1 cellular context compared by ENCODE assay signal in the genomic region with DNA sequence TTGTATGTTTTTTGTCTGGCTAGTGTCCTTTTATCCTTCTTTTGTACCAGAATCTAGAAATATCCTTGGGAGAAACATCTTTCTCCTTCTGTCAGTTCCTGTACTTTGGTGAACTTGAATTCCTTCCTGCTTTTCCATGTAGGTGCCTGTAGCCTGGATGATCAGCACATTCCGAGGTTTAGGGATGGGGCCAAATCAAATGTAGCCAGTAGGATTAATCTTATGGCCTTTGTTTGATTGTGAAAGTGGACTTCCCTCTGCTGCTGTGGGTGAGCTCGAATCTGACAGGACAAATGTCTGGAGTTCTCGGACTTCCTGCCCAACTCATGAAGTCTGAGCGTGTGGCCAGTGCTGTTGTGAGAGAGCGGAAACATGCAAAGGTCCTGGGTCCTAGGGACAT.
TF ChIP-seq lines count a peak whose summit lies in the region.

No MANE protein-coding gene starts in this region.

TF ChIP-seq in K562, 482 proteins besides CTCF, POLR2A, EP300 and RAD21:
- TF ChIP-seq TBP (optimal IDR thresholded peaks at IDR 0.05; ENCODE audit: low read depth, low read length), result no peak
- no peak for TF ChIP-seq PHB2 (IDR thresholded peaks at IDR 0.05; ENCODE audit: low read depth)
- no peak for TF ChIP-seq CREM (IDR thresholded peaks at IDR 0.05; ENCODE audit: low read depth)
- TF ChIP-seq, protein P1, sequence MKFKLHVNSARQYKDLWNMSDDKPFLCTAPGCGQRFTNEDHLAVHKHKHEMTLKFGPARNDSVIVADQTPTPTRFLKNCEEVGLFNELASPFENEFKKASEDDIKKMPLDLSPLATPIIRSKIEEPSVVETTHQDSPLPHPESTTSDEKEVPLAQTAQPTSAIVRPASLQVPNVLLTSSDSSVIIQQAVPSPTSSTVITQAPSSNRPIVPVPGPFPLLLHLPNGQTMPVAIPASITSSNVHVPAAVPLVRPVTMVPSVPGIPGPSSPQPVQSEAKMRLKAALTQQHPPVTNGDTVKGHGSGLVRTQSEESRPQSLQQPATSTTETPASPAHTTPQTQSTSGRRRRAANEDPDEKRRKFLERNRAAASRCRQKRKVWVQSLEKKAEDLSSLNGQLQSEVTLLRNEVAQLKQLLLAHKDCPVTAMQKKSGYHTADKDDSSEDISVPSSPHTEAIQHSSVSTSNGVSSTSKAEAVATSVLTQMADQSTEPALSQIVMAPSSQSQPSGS (CRISPR knock-in tag; IDR thresholded peaks at IDR 0.05), result no peak
- TF ChIP-seq TCF3 (CRISPR knock-in tag; IDR thresholded peaks at IDR 0.05), result no peak
- TF ChIP-seq, protein P2, sequence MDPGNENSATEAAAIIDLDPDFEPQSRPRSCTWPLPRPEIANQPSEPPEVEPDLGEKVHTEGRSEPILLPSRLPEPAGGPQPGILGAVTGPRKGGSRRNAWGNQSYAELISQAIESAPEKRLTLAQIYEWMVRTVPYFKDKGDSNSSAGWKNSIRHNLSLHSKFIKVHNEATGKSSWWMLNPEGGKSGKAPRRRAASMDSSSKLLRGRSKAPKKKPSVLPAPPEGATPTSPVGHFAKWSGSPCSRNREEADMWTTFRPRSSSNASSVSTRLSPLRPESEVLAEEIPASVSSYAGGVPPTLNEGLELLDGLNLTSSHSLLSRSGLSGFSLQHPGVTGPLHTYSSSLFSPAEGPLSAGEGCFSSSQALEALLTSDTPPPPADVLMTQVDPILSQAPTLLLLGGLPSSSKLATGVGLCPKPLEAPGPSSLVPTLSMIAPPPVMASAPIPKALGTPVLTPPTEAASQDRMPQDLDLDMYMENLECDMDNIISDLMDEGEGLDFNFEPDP (CRISPR knock-in tag; IDR thresholded peaks at IDR 0.05), result no peak
- TF ChIP-seq CXXC5 (CRISPR knock-in tag; IDR thresholded peaks at IDR 0.05), result no peak
- no peak for TF ChIP-seq ELF2 (CRISPR knock-in tag; IDR thresholded peaks at IDR 0.05)
- TF ChIP-seq ZNF695 (CRISPR knock-in tag; IDR thresholded peaks at IDR 0.05), result no peak
- TF ChIP-seq ZNF263 (CRISPR knock-in tag; IDR thresholded peaks at IDR 0.05; ENCODE audit: borderline replicate concordance), result no peak
- no peak for TF ChIP-seq NCOA1 (IDR thresholded peaks at IDR 0.05; ENCODE audit: low read depth)
- no peak for TF ChIP-seq ZNF583 (CRISPR knock-in tag; IDR thresholded peaks at IDR 0.05)
- TF ChIP-seq, protein P3, sequence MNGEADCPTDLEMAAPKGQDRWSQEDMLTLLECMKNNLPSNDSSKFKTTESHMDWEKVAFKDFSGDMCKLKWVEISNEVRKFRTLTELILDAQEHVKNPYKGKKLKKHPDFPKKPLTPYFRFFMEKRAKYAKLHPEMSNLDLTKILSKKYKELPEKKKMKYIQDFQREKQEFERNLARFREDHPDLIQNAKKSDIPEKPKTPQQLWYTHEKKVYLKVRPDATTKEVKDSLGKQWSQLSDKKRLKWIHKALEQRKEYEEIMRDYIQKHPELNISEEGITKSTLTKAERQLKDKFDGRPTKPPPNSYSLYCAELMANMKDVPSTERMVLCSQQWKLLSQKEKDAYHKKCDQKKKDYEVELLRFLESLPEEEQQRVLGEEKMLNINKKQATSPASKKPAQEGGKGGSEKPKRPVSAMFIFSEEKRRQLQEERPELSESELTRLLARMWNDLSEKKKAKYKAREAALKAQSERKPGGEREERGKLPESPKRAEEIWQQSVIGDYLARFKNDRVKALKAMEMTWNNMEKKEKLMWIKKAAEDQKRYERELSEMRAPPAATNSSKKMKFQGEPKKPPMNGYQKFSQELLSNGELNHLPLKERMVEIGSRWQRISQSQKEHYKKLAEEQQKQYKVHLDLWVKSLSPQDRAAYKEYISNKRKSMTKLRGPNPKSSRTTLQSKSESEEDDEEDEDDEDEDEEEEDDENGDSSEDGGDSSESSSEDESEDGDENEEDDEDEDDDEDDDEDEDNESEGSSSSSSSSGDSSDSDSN (IDR thresholded peaks at IDR 0.05; ENCODE audit: borderline replicate concordance in 1 of 2, low read depth in 2 of 2, low read length in 2 of 2), result no peak
- TF ChIP-seq ZNF239 (CRISPR knock-in tag; IDR thresholded peaks at IDR 0.05), result no peak
- TF ChIP-seq, protein P4, sequence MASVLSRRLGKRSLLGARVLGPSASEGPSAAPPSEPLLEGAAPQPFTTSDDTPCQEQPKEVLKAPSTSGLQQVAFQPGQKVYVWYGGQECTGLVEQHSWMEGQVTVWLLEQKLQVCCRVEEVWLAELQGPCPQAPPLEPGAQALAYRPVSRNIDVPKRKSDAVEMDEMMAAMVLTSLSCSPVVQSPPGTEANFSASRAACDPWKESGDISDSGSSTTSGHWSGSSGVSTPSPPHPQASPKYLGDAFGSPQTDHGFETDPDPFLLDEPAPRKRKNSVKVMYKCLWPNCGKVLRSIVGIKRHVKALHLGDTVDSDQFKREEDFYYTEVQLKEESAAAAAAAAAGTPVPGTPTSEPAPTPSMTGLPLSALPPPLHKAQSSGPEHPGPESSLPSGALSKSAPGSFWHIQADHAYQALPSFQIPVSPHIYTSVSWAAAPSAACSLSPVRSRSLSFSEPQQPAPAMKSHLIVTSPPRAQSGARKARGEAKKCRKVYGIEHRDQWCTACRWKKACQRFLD (CRISPR knock-in tag; IDR thresholded peaks at IDR 0.05), result no peak
- TF ChIP-seq, protein P5, sequence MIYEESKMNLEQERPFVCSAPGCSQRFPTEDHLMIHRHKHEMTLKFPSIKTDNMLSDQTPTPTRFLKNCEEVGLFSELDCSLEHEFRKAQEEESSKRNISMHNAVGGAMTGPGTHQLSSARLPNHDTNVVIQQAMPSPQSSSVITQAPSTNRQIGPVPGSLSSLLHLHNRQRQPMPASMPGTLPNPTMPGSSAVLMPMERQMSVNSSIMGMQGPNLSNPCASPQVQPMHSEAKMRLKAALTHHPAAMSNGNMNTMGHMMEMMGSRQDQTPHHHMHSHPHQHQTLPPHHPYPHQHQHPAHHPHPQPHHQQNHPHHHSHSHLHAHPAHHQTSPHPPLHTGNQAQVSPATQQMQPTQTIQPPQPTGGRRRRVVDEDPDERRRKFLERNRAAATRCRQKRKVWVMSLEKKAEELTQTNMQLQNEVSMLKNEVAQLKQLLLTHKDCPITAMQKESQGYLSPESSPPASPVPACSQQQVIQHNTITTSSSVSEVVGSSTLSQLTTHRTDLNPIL (CRISPR knock-in tag; IDR thresholded peaks at IDR 0.05), result no peak
- no peak for TF ChIP-seq RBM14 (IDR thresholded peaks at IDR 0.05; ENCODE audit: borderline replicate concordance, insufficient read depth, low read depth, low read length)
- TF ChIP-seq POLR2AphosphoS5 (IDR thresholded peaks at IDR 0.05; ENCODE audit: control insufficient read depth, insufficient read depth, low read depth, low read length), result no peak
- TF ChIP-seq, protein P6, sequence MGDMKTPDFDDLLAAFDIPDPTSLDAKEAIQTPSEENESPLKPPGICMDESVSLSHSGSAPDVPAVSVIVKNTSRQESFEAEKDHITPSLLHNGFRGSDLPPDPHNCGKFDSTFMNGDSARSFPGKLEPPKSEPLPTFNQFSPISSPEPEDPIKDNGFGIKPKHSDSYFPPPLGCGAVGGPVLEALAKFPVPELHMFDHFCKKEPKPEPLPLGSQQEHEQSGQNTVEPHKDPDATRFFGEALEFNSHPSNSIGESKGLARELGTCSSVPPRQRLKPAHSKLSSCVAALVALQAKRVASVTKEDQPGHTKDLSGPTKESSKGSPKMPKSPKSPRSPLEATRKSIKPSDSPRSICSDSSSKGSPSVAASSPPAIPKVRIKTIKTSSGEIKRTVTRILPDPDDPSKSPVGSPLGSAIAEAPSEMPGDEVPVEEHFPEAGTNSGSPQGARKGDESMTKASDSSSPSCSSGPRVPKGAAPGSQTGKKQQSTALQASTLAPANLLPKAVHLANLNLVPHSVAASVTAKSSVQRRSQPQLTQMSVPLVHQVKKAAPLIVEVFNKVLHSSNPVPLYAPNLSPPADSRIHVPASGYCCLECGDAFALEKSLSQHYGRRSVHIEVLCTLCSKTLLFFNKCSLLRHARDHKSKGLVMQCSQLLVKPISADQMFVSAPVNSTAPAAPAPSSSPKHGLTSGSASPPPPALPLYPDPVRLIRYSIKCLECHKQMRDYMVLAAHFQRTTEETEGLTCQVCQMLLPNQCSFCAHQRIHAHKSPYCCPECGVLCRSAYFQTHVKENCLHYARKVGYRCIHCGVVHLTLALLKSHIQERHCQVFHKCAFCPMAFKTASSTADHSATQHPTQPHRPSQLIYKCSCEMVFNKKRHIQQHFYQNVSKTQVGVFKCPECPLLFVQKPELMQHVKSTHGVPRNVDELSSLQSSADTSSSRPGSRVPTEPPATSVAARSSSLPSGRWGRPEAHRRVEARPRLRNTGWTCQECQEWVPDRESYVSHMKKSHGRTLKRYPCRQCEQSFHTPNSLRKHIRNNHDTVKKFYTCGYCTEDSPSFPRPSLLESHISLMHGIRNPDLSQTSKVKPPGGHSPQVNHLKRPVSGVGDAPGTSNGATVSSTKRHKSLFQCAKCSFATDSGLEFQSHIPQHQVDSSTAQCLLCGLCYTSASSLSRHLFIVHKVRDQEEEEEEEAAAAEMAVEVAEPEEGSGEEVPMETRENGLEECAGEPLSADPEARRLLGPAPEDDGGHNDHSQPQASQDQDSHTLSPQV (IDR thresholded peaks at IDR 0.05), result no peak
